In the genomic region with DNA sequence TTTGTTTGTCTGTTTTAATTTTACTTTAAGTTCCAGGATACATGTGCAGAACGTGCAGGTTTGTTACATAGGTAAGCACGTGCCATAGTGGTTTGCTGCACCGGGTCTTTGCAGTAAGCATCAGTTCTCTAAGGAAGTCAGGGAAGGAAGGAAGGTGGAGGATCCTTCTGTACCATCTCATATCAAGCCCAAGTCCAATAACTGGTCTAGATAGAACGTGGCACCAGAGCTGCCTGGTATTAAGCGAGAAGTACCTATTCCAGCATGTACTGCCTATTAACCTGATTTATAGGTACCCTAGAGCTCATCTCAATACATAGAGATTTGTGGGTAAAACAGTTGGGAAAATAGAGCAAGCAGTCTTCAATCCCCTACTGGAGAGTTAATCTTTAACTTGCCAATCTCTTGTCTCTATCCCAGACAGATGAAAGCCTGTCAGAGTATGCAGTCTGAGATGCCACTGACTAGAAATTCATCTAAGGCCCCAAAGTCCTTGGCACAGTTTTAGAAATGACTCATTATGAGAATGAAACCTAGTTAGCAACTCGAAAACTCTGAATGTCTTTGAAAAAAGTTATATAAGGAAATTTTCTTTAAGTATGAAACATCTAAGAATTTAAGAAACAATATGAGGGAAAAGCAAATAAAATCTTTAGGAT, we compare ENCODE assay signal across 15 cellular contexts.
A peak's percentile ranks its signal among the peaks of the same experiment; 100 is the strongest.
DNase-seq lines count a peak whose midpoint lies in the region; ATAC-seq, FAIRE-seq and TF ChIP-seq lines count a peak whose summit lies in the region.
"Had no signal": no experiment of that assay in that cellular context is flagged by ENCODE, and none has a peak within 500 bp of the region (broad histone marks: within the 10 kb centered on the region; RNA-seq: fewer than 3 reads in every experiment).

No MANE protein-coding gene starts in this region.

- intact Hi-C loops in GM12878 (cut with micrococcal nuclease; ENCODE audit: unreplicated experiment) (no loop called here), adrenal gland (cut with DNase I) (no loop called here)

- no peak overlapping the region for H3K27ac ChIP-seq in GM12878 (ENCODE audit: control insufficient read depth, insufficient read depth)
- no peak overlapping the region for H3K27ac ChIP-seq in adrenal gland
- H3K27ac ChIP-seq: heart right ventricle had no signal

- no peaks in the 10 kb centered on the region for H4K20me1 ChIP-seq in GM12878 (ENCODE audit: control insufficient read depth, insufficient read depth)

- TF ChIP-seq RAD21 in GM12878 (IDR thresholded peaks at IDR 0.05; ENCODE audit: insufficient read depth, low read depth, low read length), result no peak

- H3K9ac ChIP-seq in GM12878 (ENCODE audit: control insufficient read depth, insufficient read depth, low read length), result no peak overlapping the region

- TF ChIP-seq POLR2A in GM12878 (IDR thresholded peaks at IDR 0.05; ENCODE audit: low read depth, low read length), result no peak
- TF ChIP-seq POLR2A in adrenal gland (IDR thresholded peaks at IDR 0.05), result no peak

- H3K27me3 ChIP-seq in GM12878 (replicated peaks in 1 of 2; ENCODE audit: control insufficient read depth in 2 of 2, insufficient read depth in 2 of 2, low read length in 1 of 2), result peaks cover 0 to 1% of the 10 kb centered on the region in 2 experiments; a peak in 1 of 4 replicates
- H3K27me3 ChIP-seq in adrenal gland, result peaks cover 6% of the 10 kb centered on the region

- RAD21 ChIA-PET in GM12878 (lab: Charles Lee; ENCODE audit: unreplicated experiment), result no interaction called here

- H3K79me2 ChIP-seq in GM12878 (ENCODE audit: control insufficient read depth, insufficient read depth, low read length), result no peaks in the 10 kb centered on the region

- in situ Hi-C loops in Caki2 (cut with HindIII; ENCODE audit: low pct_unique_long_range_greater_than_20kb, low sequenced_read_pairs) (no loop called here), GM12878 (cut with MboI) (no loop called here)

- SMC1A ChIA-PET in GM12878 (lab: Charles Lee; ENCODE audit: uncharacterized antibody, unreplicated experiment), result no interaction called here

- POLR2A ChIA-PET in GM12878 (lab: Charles Lee), result no interaction called here

- CTCF ChIA-PET in GM12878 (lab: Yijun Ruan, JAX), result interaction anchor here (0.8 kb wide), 1 partner anchor 164 kb away, joined by 3 read pairs; no protein-coding TSS in a partner anchor

- no peaks in the 10 kb centered on the region for H3K36me3 ChIP-seq in GM12878 (ENCODE audit: control insufficient read depth in 2 of 2, insufficient read depth in 2 of 2, low read length in 1 of 2)
- no peaks in the 10 kb centered on the region for H3K36me3 ChIP-seq in adrenal gland (replicated peaks in 1 of 2)
- H3K36me3 ChIP-seq: heart right ventricle had no signal

- DNase-seq in Caki2 (ENCODE audit: low read depth) (peak; percentile 48), GM12878 (ENCODE audit: low read depth, low spot score) (no peak), islet precursor cell (no peak), adrenal gland (no peak), COLO829 (ENCODE audit: low spot score) (no peak)
- DNase-seq: activated naive CD8-positive, alpha-beta T cell treated with anti-CD3 and anti-CD28 coated beads, Interleukin-2, amount 10 ng/mL, durations not matched to agents 7 days and 5 days; DMS79 treated with DMSO at 0.1 percent for 48 hours; heart right ventricle; mesendoderm; posterior cingulate gyrus; T-helper 9 cell had no signal

- no peak for FAIRE-seq in GM12878 (lab: Jason Lieb, UNC)
- FAIRE-seq: K562 had no signal

- H3K9me3 ChIP-seq in GM12878 (replicated peaks; ENCODE audit: control insufficient read depth, insufficient read depth, low read length), result no peaks in the 10 kb centered on the region
- H3K9me3 ChIP-seq in adrenal gland (replicated peaks in 1 of 3), result no peaks in the 10 kb centered on the region

- no peak overlapping the region for H3K4me2 ChIP-seq in GM12878 (ENCODE audit: control insufficient read depth, insufficient read depth)

- peak; percentile 78 for ATAC-seq in GM19452 (IDR thresholded peaks at IDR 0.05; ENCODE audit: unreplicated experiment)
- ATAC-seq in HG03469 (IDR thresholded peaks at IDR 0.05; ENCODE audit: unreplicated experiment), result peak; percentile 86
- peak; percentile 63 for ATAC-seq in GM12878
- ATAC-seq in esophagus mucosa, result no peak
- ATAC-seq: heart right ventricle, K562 had no signal

- H3K4me1 ChIP-seq in GM12878 (ENCODE audit: control insufficient read depth, insufficient read depth, low read length) (no peaks in the 10 kb centered on the region), adrenal gland (replicated peaks in 1 of 2) (no peaks in the 10 kb centered on the region)
- H3K4me1 ChIP-seq: heart right ventricle had no signal

- no peak for TF ChIP-seq EP300 in GM12878 (IDR thresholded peaks at IDR 0.05; ENCODE audit: borderline replicate concordance in 1 of 2, control insufficient read depth in 1 of 2, low read depth in 2 of 2, low read length in 2 of 2)

- no peak overlapping the region for H2AFZ ChIP-seq in GM12878 (ENCODE audit: control insufficient read depth, low read depth, low read length)

- no TSS peak for BruUV-seq in GM12878 (replicated peaks; lab: Mats Ljungman, UMichigan)

- 22% methylated on average over 6 of the region's 6 CpGs for WGBS in GM12878 (ENCODE audit: insufficient coverage, insufficient replicate concordance, low lambda C conversion rate, missing lambda C conversion rate)
- WGBS in adrenal gland, 4 donors, result 67 to 74% (median 70%) methylated on average over 6 of the region's 6 CpGs

- H3K4me3 ChIP-seq in GM12878 (no peak overlapping the region), adrenal gland (no peak overlapping the region)
- H3K4me3 ChIP-seq: heart right ventricle, K562 had no signal

- no peak for TF ChIP-seq CTCF in GM12878 (IDR thresholded peaks at IDR 0.05 in 2 of 3, conservative IDR thresholded peaks at IDR 0.05 in 1 of 3; ENCODE audit: control insufficient read depth in 2 of 3, extremely low read depth in 1 of 3, insufficient read depth in 1 of 3, low read depth in 3 of 3, low read length in 3 of 3)
- TF ChIP-seq CTCF in adrenal gland (IDR thresholded peaks at IDR 0.05), result no peak

TF ChIP-seq in GM12878, 131 proteins besides CTCF, POLR2A, EP300 and RAD21:
- TF ChIP-seq JUNB (IDR thresholded peaks at IDR 0.05) (0 out of 2 replicates have a peak, but pooled peaks have one; percentile 27), TCF7 (IDR thresholded peaks at IDR 0.05; ENCODE audit: borderline replicate concordance) (no peak), BRCA1 (IDR thresholded peaks at IDR 0.05; ENCODE audit: low read depth, low read length) (no peak), MTA3 (IDR thresholded peaks at IDR 0.05; ENCODE audit: borderline replicate concordance, low read length) (no peak)
TF ChIP-seq in GM12878: peak in this region for 1.
